Comparison of ENCODE assay signal across 24 cellular contexts in the genomic region with DNA sequence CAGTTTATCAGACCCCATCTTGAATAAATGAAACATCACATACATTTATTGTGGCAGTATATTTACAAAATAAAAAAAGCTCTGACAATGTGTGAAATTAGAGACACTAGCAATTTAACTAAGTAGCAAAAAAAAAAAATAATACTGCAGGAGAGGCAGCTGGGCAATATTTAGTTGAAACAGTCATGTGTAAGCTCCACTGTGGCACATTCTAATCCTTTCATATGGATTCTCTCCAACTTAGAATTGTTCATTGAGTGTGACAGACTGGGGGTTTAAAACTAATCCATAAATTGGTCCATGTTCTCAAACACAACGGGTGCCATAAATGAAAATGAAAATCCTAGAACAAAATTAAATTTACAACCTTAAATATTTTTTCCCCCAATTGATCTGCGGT.
DNase-seq lines count a peak whose midpoint lies in the region; ATAC-seq and TF ChIP-seq lines count a peak whose summit lies in the region.
"Had no signal": no experiment of that assay in that cellular context is flagged by ENCODE, and none has a peak within 500 bp of the region (broad histone marks: within the 10 kb centered on the region; RNA-seq: fewer than 3 reads in every experiment).

No MANE protein-coding gene starts in this region.

- H3K36me3 Mint-ChIP-seq in chondrocyte (ENCODE audit: low read depth), result no peaks in the 10 kb centered on the region
- H3K36me3 Mint-ChIP-seq: CD8-positive, alpha-beta T cell had no signal

- no peak overlapping the region for H3K9ac ChIP-seq in smooth muscle cell (ENCODE audit: low read depth)
- H3K9ac ChIP-seq: SK-N-SH had no signal

- no peak for ATAC-seq in HG02623 (IDR thresholded peaks at IDR 0.05; ENCODE audit: unreplicated experiment)
- ATAC-seq in GM19328 (IDR thresholded peaks at IDR 0.05; ENCODE audit: unreplicated experiment), result no peak
- ATAC-seq: CD8-positive, alpha-beta T cell had no signal

- H3K27ac ChIP-seq in smooth muscle cell (ENCODE audit: low read depth), result peak overlapping the region; percentile 50
- H3K27ac ChIP-seq: 22Rv1, C4-2B had no signal

- H3K4me1 ChIP-seq in smooth muscle cell (ENCODE audit: low read depth), result peaks cover 7% of the 10 kb centered on the region
- H3K4me1 ChIP-seq: Caco-2 had no signal

- H3K9me3 ChIP-seq in smooth muscle cell (replicated peaks; ENCODE audit: low read depth), result no peaks in the 10 kb centered on the region
- H3K9me3 ChIP-seq: Caco-2, MG63, SK-N-SH had no signal

- DNase-seq in NCI-H1694 treated with DMSO at 0.1 percent for 48 hours (lab: John Stamatoyannopoulos, UW), result peak; percentile 1
- no peak for DNase-seq in NCI-H1694 (lab: John Stamatoyannopoulos, UW)
- peak; percentile 56 for DNase-seq in NCI-H82 treated with DMSO at 0.1 percent for 48 hours (lab: John Stamatoyannopoulos, UW; ENCODE audit: unreplicated experiment)
- no peak for DNase-seq in chondrocyte (ENCODE audit: low spot score)
- no peak for DNase-seq in smooth muscle cell (lab: John Stamatoyannopoulos, UW; ENCODE audit: unreplicated experiment)
- DNase-seq in NOMO-1 (lab: John Stamatoyannopoulos, UW; ENCODE audit: unreplicated experiment in 2 of 2), result no peak
- DNase-seq: Caco-2; CD8-positive, alpha-beta T cell; DND-41; H7; HFFc6; IMR-90; KG1; MG63; NCI-H1417; NCI-H187; NCI-H2081 treated with DMSO at 0.1 percent for 48 hours; SIG-M5; SK-N-SH had no signal

- H4K20me1 ChIP-seq in smooth muscle cell (ENCODE audit: low read depth), result no peaks in the 10 kb centered on the region

- no peaks in the 10 kb centered on the region for H3K27me3 Mint-ChIP-seq in chondrocyte (ENCODE audit: low read depth)

- peaks cover 3% of the 10 kb centered on the region for H3F3A ChIP-seq in smooth muscle cell (ENCODE audit: low read depth)

- no peaks in the 10 kb centered on the region for H3K36me3 ChIP-seq in smooth muscle cell (ENCODE audit: low read depth)
- H3K36me3 ChIP-seq: MG63 had no signal

- H2AFZ ChIP-seq in smooth muscle cell (ENCODE audit: low read depth), result no peak overlapping the region

- peaks cover 64% of the 10 kb centered on the region for H3K4me1 Mint-ChIP-seq in chondrocyte (ENCODE audit: low read depth)
- H3K4me1 Mint-ChIP-seq: B cell had no signal

- peak overlapping the region; percentile 22 for H3K27ac Mint-ChIP-seq in chondrocyte (ENCODE audit: unreplicated experiment)
- H3K27ac Mint-ChIP-seq: B cell; CD8-positive, alpha-beta T cell; HFFc6 had no signal

- H3K4me3 Mint-ChIP-seq in chondrocyte (ENCODE audit: unreplicated experiment), result no peak overlapping the region
- H3K4me3 Mint-ChIP-seq: B cell; CD8-positive, alpha-beta T cell; HFFc6 had no signal

- H3K4me3 ChIP-seq in smooth muscle cell, result no peak overlapping the region
- H3K4me3 ChIP-seq: MG63 had no signal

- peaks cover 3% of the 10 kb centered on the region for H3K27me3 ChIP-seq in smooth muscle cell (ENCODE audit: low read depth)
- H3K27me3 ChIP-seq: MG63 had no signal

- TF ChIP-seq CTCF in chondrocyte (IDR thresholded peaks at IDR 0.05) (no peak), smooth muscle cell (IDR thresholded peaks at IDR 0.05; ENCODE audit: borderline replicate concordance, insufficient read depth, poor library complexity, severe bottlenecking) (no peak)

- no peaks in the 10 kb centered on the region for H3K79me2 ChIP-seq in smooth muscle cell (ENCODE audit: low read depth)

- WGBS in smooth muscle cell (ENCODE audit: low lambda C conversion rate), result 73% methylated on average over 2 of the region's 2 CpGs

- no peaks in the 10 kb centered on the region for H3K9me3 Mint-ChIP-seq in chondrocyte (ENCODE audit: low read depth)
- H3K9me3 Mint-ChIP-seq: CD8-positive, alpha-beta T cell had no signal

- H3K4me2 ChIP-seq in smooth muscle cell, result peak overlapping the region; percentile 69

Comparison
In these comparisons a context has a peak if more than half of its experiments do, and no peak if none do; other contexts are left out.
1. DNase-seq: peak in NCI-H1694 treated with DMSO at 0.1 percent for 48 hours (single experiment) and NCI-H82 treated with DMSO at 0.1 percent for 48 hours (single experiment); none in NCI-H1694 (single experiment), chondrocyte (single experiment), smooth muscle cell (single experiment) and NOMO-1 (0 of 2).